17 cellular contexts compared by ENCODE assay signal in genomic region chr11:132318421-132319157, GRCh38.
DNase-seq lines count a peak whose midpoint lies in the region; ATAC-seq, FAIRE-seq and TF ChIP-seq lines count a peak whose summit lies in the region.
"Had no signal": no experiment of that assay in that cellular context is flagged by ENCODE, and none has a peak within 500 bp of the region (broad histone marks: within the 10 kb centered on the region; RNA-seq: fewer than 3 reads in every experiment).

No MANE protein-coding gene starts in this region.

- no peaks in the 10 kb centered on the region for H3K36me3 Mint-ChIP-seq in MCF 10A (ENCODE audit: insufficient read depth, unreplicated experiment)

- no peak overlapping the region for H3K27ac Mint-ChIP-seq in MCF 10A (ENCODE audit: low read depth, unreplicated experiment)
- H3K27ac Mint-ChIP-seq: progenitor cell of endocrine pancreas, T-helper 17 cell had no signal

- POLR2A ChIA-PET in MCF 10A (lab: Yijun Ruan, JAX) = no interaction called here

- H3K4me1 Mint-ChIP-seq in MCF 10A (ENCODE audit: insufficient read depth, unreplicated experiment) = no peaks in the 10 kb centered on the region
- H3K4me1 Mint-ChIP-seq: T-helper 17 cell had no signal

- FAIRE-seq in urothelium cell line (lab: Jason Lieb, UNC) = peak; percentile 37
- FAIRE-seq: H54 had no signal

- no peak overlapping the region for H3K4me3 Mint-ChIP-seq in MCF 10A (ENCODE audit: unreplicated experiment)
- H3K4me3 Mint-ChIP-seq: T-helper 17 cell had no signal

- no peak overlapping the region for H3K9ac ChIP-seq in mammary epithelial cell (ENCODE audit: insufficient read depth, low read length)

- in situ Hi-C loops in mammary epithelial cell (cut with MboI; ENCODE audit: low sequenced_read_pairs in 2 of 2) = no loop called here

- intact Hi-C loops in mammary epithelial cell (cut with micrococcal nuclease) = no loop called here
- intact Hi-C loops in MCF 10A (cut with micrococcal nuclease) = no loop called here

- no peaks in the 10 kb centered on the region for H3K27me3 Mint-ChIP-seq in MCF 10A (ENCODE audit: insufficient read depth, unreplicated experiment)

- ATAC-seq in foreskin keratinocyte (peak; percentile 86), HG03521 (IDR thresholded peaks at IDR 0.05; ENCODE audit: unreplicated experiment) (no peak), GM21619 (IDR thresholded peaks at IDR 0.05; ENCODE audit: unreplicated experiment) (no peak)
- ATAC-seq: T-helper 17 cell had no signal

- dilution Hi-C loops in mammary epithelial cell (cut with HindIII; ENCODE audit: low sequenced_read_pairs) = no loop called here

- H3K4me2 ChIP-seq in mammary epithelial cell (ENCODE audit: insufficient read depth, low read depth, low read length) = no peak overlapping the region

- CTCF ChIA-PET in mammary epithelial cell (lab: Charles Lee; ENCODE audit: low non-redundant PET) = no interaction called here
- CTCF ChIA-PET in MCF 10A (lab: Yijun Ruan, JAX) = no interaction called here

- no peaks in the 10 kb centered on the region for H3K36me3 ChIP-seq in mammary epithelial cell (ENCODE audit: insufficient read depth, low read length)

- H3K9me3 Mint-ChIP-seq in MCF 10A (ENCODE audit: unreplicated experiment) = peaks cover 44% of the 10 kb centered on the region

- BruUV-seq in mammary epithelial cell (replicated peaks; lab: Mats Ljungman, UMichigan) (no TSS peak), MCF 10A (replicated peaks; lab: Mats Ljungman, UMichigan) (no TSS peak)

- H3K27ac ChIP-seq in mammary epithelial cell (ENCODE audit: insufficient read depth, low read depth, low read length) (no peak overlapping the region), foreskin keratinocyte (no peak overlapping the region)
- H3K27ac ChIP-seq: esophagus muscularis mucosa had no signal

- H3K9me3 ChIP-seq in mammary epithelial cell (replicated peaks; ENCODE audit: insufficient read depth, low read length) = no peaks in the 10 kb centered on the region
- H3K9me3 ChIP-seq: esophagus muscularis mucosa had no signal

- H3K4me3 ChIP-seq in mammary epithelial cell (replicated peaks in 1 of 3; ENCODE audit: insufficient read depth in 1 of 3, low read depth in 2 of 3, low read length in 3 of 3) = no peak overlapping the region
- H3K4me3 ChIP-seq: esophagus muscularis mucosa had no signal

- no peaks in the 10 kb centered on the region for H3K79me2 ChIP-seq in mammary epithelial cell (ENCODE audit: insufficient read depth, low read length)

- 62% methylated on average over 5 of the region's 8 CpGs for WGBS in mammary epithelial cell (ENCODE audit: low coverage, missing lambda C conversion rate)

- H3K27me3 ChIP-seq in mammary epithelial cell (ENCODE audit: insufficient read depth, low read length) (no peaks in the 10 kb centered on the region), foreskin keratinocyte (no peaks in the 10 kb centered on the region)
- H3K27me3 ChIP-seq: esophagus muscularis mucosa had no signal

- no peaks in the 10 kb centered on the region for H4K20me1 ChIP-seq in mammary epithelial cell (ENCODE audit: insufficient read depth, low read length)

- H3K4me1 ChIP-seq in mammary epithelial cell (ENCODE audit: insufficient read depth, low read length) = peaks cover 11% of the 10 kb centered on the region
- no peaks in the 10 kb centered on the region for H3K4me1 ChIP-seq in foreskin keratinocyte
- H3K4me1 ChIP-seq: esophagus muscularis mucosa had no signal

- DNase-seq in mammary epithelial cell (peak; percentile 80), MCF 10A (ENCODE audit: unreplicated experiment) (no peak), SW480 (ENCODE audit: low spot score) (peak; percentile 42), foreskin keratinocyte (peak; percentile 55 to 80), urothelium cell line (ENCODE audit: low spot score) (peak; percentile 66), KG1 (lab: John Stamatoyannopoulos, UW) (no peak)
- DNase-seq: activated CD4-positive, alpha-beta T cell treated with anti-CD3 and anti-CD28 coated beads, Interleukin-2, amount 50 U/mL, for 4 hours; activated naive CD4-positive, alpha-beta T cell treated with Interleukin-2 at 50 U/mL for 16 hours; AML-193; DMS79 treated with DMSO at 0.1 percent for 48 hours; stimulated activated CD8-positive, alpha-beta memory T cell treated with anti-CD3 and anti-CD28 coated beads, Interleukin-4, amount 100 ng/mL, for 48 hours; T-helper 17 cell had no signal

- peak in 1 of 2 donors; percentile 41 for TF ChIP-seq CTCF in mammary epithelial cell (conservative IDR thresholded peaks at IDR 0.05 in 1 of 2, IDR thresholded peaks at IDR 0.05 in 1 of 2; ENCODE audit: extremely low read depth in 1 of 2, insufficient read depth in 1 of 2, low read depth in 1 of 2, low read length in 2 of 2)
- no peak for TF ChIP-seq CTCF in MCF 10A (IDR thresholded peaks at IDR 0.05; ENCODE audit: unreplicated experiment)
- TF ChIP-seq CTCF in foreskin keratinocyte (conservative IDR thresholded peaks at IDR 0.05) = peak; percentile 35

- H2AFZ ChIP-seq in mammary epithelial cell (ENCODE audit: low read depth, low read length) = no peak overlapping the region

Comparison
In these comparisons a context has a peak if more than half of its experiments do, and no peak if none do; other contexts are left out.
1. DNase-seq: peak in mammary epithelial cell (single experiment), SW480 (single experiment), foreskin keratinocyte (2 of 2) and urothelium cell line (single experiment); none in MCF 10A (single experiment) and KG1 (single experiment).